ENCODE assay signal across 30 cellular contexts in the genomic region with DNA sequence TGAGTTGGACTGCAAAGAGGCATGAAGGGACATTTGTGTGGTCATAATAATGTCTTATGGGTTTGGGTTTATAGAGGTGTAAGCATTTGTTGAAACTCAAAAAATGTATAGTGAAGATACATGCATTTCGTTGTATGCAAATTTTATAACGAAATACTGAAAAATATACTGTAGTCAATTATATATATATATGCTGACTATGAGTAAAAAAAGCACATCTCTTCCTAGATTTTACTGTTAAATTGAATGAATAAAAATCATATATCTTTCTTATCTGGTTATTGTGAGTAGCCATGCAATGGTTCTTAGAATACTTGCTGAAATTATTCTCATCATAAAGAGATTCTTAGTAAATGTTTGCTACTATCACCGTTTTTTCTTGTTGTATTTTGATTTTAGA. TPM values are rescaled to one million over a fixed set of nuclear protein-coding genes. Genes with fewer than 3 reads are reported as not detected.
DNase-seq lines count a peak whose midpoint lies in the region; ATAC-seq, FAIRE-seq and TF ChIP-seq lines count a peak whose summit lies in the region.
"Had no signal": no experiment of that assay in that cellular context is flagged by ENCODE, and none has a peak within 500 bp of the region (broad histone marks: within the 10 kb centered on the region; RNA-seq: fewer than 3 reads in every experiment).

No MANE protein-coding gene starts in this region.

- H3K9me3 ChIP-seq in HepG2 (ENCODE audit: low read length) = peaks cover 9% of the 10 kb centered on the region
- no peaks in the 10 kb centered on the region for H3K9me3 ChIP-seq in right lobe of liver
- H3K9me3 ChIP-seq in K562 (replicated peaks; ENCODE audit: control insufficient read depth, insufficient read depth, low read depth, low read length) = no peaks in the 10 kb centered on the region
- no peaks in the 10 kb centered on the region for H3K9me3 ChIP-seq in T-helper 17 cell (ENCODE audit: control insufficient read depth, low read length, poor library complexity, severe bottlenecking)
- H3K9me3 ChIP-seq: BE2C had no signal

- H3K79me2 ChIP-seq in HepG2 (ENCODE audit: insufficient read depth, low read length) (no peaks in the 10 kb centered on the region), K562 (ENCODE audit: control insufficient read depth, insufficient read depth, low read length) (no peaks in the 10 kb centered on the region)

- H3K36me3 Mint-ChIP-seq in T-helper 17 cell (ENCODE audit: low read depth) = no peaks in the 10 kb centered on the region
- H3K36me3 Mint-ChIP-seq: CD14-positive monocyte; CD4-positive, alpha-beta memory T cell; CD4-positive, CD25-positive, alpha-beta regulatory T cell; CD8-positive, alpha-beta memory T cell had no signal

- no peak for TF ChIP-seq POLR2A in HepG2 (IDR thresholded peaks at IDR 0.05; ENCODE audit: insufficient read depth in 1 of 2, low read depth in 2 of 2, low read length in 2 of 2)
- no peak for TF ChIP-seq POLR2A in right lobe of liver (IDR thresholded peaks at IDR 0.05)
- TF ChIP-seq POLR2A in K562 (conservative IDR thresholded peaks at IDR 0.05) = no peak

- H3K4me3 ChIP-seq in HepG2 (replicated peaks in 1 of 3; ENCODE audit: insufficient read depth in 1 of 3, low read depth in 2 of 3, low read length in 3 of 3) (no peak overlapping the region), right lobe of liver (no peak overlapping the region), K562 (no peak overlapping the region)
- H3K4me3 ChIP-seq: BLaER1, GM12878 had no signal

- CTCF ChIA-PET in HepG2 (lab: Yijun Ruan, JAX; ENCODE audit: low intra/inter-chr PET ratio, low total read pairs) = no interaction called here
- CTCF ChIA-PET in K562 (lab: Yijun Ruan, JAX; ENCODE audit: low intra/inter-chr PET ratio) = no interaction called here

- FAIRE-seq in HepG2 (lab: Jason Lieb, UNC) (no peak), K562 (lab: Jason Lieb, UNC) (no peak)
- FAIRE-seq: GM12878, GM12892, GM18507 had no signal

- H3K36me3 ChIP-seq in HepG2 (replicated peaks in 1 of 2; ENCODE audit: control insufficient read depth in 1 of 2, insufficient read depth in 2 of 2, low read length in 2 of 2) (no peaks in the 10 kb centered on the region), right lobe of liver (no peaks in the 10 kb centered on the region), K562 (ENCODE audit: control insufficient read depth, insufficient read depth, low read length) (no peaks in the 10 kb centered on the region)
- H3K36me3 ChIP-seq: BE2C, BLaER1 had no signal

- POLR2A ChIA-PET in HepG2 (lab: Yijun Ruan, JAX) = no interaction called here
- POLR2A ChIA-PET in K562 (lab: Yijun Ruan, JAX) = no interaction called here

- no peak overlapping the region for H3K27ac Mint-ChIP-seq in T-helper 17 cell
- H3K27ac Mint-ChIP-seq: CD14-positive monocyte; CD4-positive, alpha-beta memory T cell; CD4-positive, CD25-positive, alpha-beta regulatory T cell; CD8-positive, alpha-beta memory T cell had no signal

- in situ Hi-C loops in HepG2 (cut with HindIII; ENCODE audit: extremely low pct_ligation_motif_present, low pct_unique_long_range_greater_than_20kb) (no loop called here), K562 (cut with MboI) (no loop called here)

- TF ChIP-seq RAD21 in HepG2 (CRISPR knock-in tag; IDR thresholded peaks at IDR 0.05) = no peak
- TF ChIP-seq RAD21 in K562 (CRISPR knock-in tag; conservative IDR thresholded peaks at IDR 0.05 in 1 of 2, IDR thresholded peaks at IDR 0.05 in 1 of 2) = no peak

- H3K4me2 ChIP-seq in HepG2 (ENCODE audit: low read depth, low read length) = no peak overlapping the region
- no peak overlapping the region for H3K4me2 ChIP-seq in K562 (ENCODE audit: insufficient read depth, low read length)
- H3K4me2 ChIP-seq: BLaER1 had no signal

- no peaks in the 10 kb centered on the region for H4K20me1 ChIP-seq in HepG2 (ENCODE audit: insufficient read depth, low read length)
- H4K20me1 ChIP-seq in K562 (replicated peaks; ENCODE audit: control insufficient read depth, insufficient read depth, low read length) = no peaks in the 10 kb centered on the region
- H4K20me1 ChIP-seq: BLaER1 had no signal

- H2AFZ ChIP-seq in HepG2 (ENCODE audit: low read length) = no peak overlapping the region
- no peak overlapping the region for H2AFZ ChIP-seq in K562 (ENCODE audit: low read depth, low read length)

- H3K27me3 Mint-ChIP-seq in T-helper 17 cell = no peaks in the 10 kb centered on the region
- H3K27me3 Mint-ChIP-seq: CD4-positive, alpha-beta memory T cell; CD4-positive, CD25-positive, alpha-beta regulatory T cell had no signal

- H3K27me3 ChIP-seq in HepG2 (ENCODE audit: control insufficient read depth in 1 of 2, insufficient read depth in 2 of 2, low read length in 2 of 2) (no peaks in the 10 kb centered on the region), right lobe of liver (no peaks in the 10 kb centered on the region), K562 (ENCODE audit: control insufficient read depth in 2 of 2, insufficient read depth in 2 of 2, low read length in 2 of 2) (no peaks in the 10 kb centered on the region)
- H3K27me3 ChIP-seq: BE2C, BLaER1 had no signal

- TF ChIP-seq EP300 in HepG2 (IDR thresholded peaks at IDR 0.05; ENCODE audit: low read depth in 2 of 2, low read length in 2 of 2) = no peak
- no peak for TF ChIP-seq EP300 in HepG2 (CRISPR knock-in tag; IDR thresholded peaks at IDR 0.05; ENCODE audit: borderline replicate concordance)
- TF ChIP-seq EP300 in K562 (IDR thresholded peaks at IDR 0.05; ENCODE audit: low read length) = no peak

- intact Hi-C loops in HepG2 (cut with micrococcal nuclease; ENCODE audit: unreplicated experiment) = no loop called here
- intact Hi-C loops in right lobe of liver (cut with DNase I) = no loop called here
- intact Hi-C loops in K562 (cut with micrococcal nuclease) = no loop called here

- no peak overlapping the region for H3K27ac ChIP-seq in HepG2 (ENCODE audit: extremely low read length, insufficient read depth, low read length)
- no peak overlapping the region for H3K27ac ChIP-seq in right lobe of liver
- H3K27ac ChIP-seq in K562 (ENCODE audit: extremely low read depth, low read depth, low read length) = no peak overlapping the region
- H3K27ac ChIP-seq: 22Rv1, BLaER1 had no signal

- H3K4me3 Mint-ChIP-seq in T-helper 17 cell = no peak overlapping the region
- H3K4me3 Mint-ChIP-seq: CD14-positive monocyte; CD4-positive, alpha-beta memory T cell; CD4-positive, CD25-positive, alpha-beta regulatory T cell; CD8-positive, alpha-beta memory T cell had no signal

- BruUV-seq in HepG2 (replicated peaks; lab: Mats Ljungman, UMichigan) (no TSS peak), K562 (replicated peaks; lab: Mats Ljungman, UMichigan) (no TSS peak)

- DNase-seq in HepG2 (ENCODE audit: low spot score) = no peak
- DNase-seq in right lobe of liver = no peak
- no peak for DNase-seq in K562 (ENCODE audit: extremely low read depth in 1 of 4, low spot score in 3 of 4)
- no peak for DNase-seq in NCI-H2171 treated with DMSO at 0.1 percent for 48 hours (lab: John Stamatoyannopoulos, UW)
- DNase-seq in T-helper 17 cell = no peak
- DNase-seq: ACHN; BE2C; C1 segment of cervical spinal cord; CD4-positive, alpha-beta memory T cell; CD4-positive, CD25-positive, alpha-beta regulatory T cell; CD8-positive, alpha-beta memory T cell; COR-L47; DMS 273 treated with DMSO at 0.1 percent for 48 hours; DMS153; DMS53; DMS79; DND-41; EL; GDM1 had no signal

- whole genome bisulfite sequencing in HepG2 (ENCODE audit: low lambda C conversion rate) = 84% methylated on average over 3 of the region's 3 CpGs
- 61% methylated on average over 3 of the region's 3 CpGs for WGBS in right lobe of liver (ENCODE audit: insufficient coverage, low coverage, low lambda C conversion rate, missing lambda C conversion rate)
- WGBS in K562 (ENCODE audit: insufficient coverage, low coverage, missing lambda C conversion rate) = 5% methylated on average over 3 of the region's 3 CpGs

- TF ChIP-seq CTCF in HepG2 (CRISPR knock-in tag; IDR thresholded peaks at IDR 0.05) = no peak
- TF ChIP-seq CTCF in right lobe of liver (IDR thresholded peaks at IDR 0.05) = no peak
- no peak for TF ChIP-seq CTCF in K562 (IDR thresholded peaks at IDR 0.05 in 2 of 3, conservative IDR thresholded peaks at IDR 0.05 in 1 of 3; ENCODE audit: insufficient read depth in 2 of 3, low read depth in 1 of 3, low read length in 3 of 3)

- ATAC-seq in HepG2 (no peak), right lobe of liver (no peak), K562 (no peak), T-helper 17 cell (no peak)
- ATAC-seq: GM12878 had no signal

- no peak overlapping the region for H3K9ac ChIP-seq in HepG2 (ENCODE audit: insufficient read depth, low read depth, low read length)
- no peak overlapping the region for H3K9ac ChIP-seq in K562 (ENCODE audit: insufficient read depth in 1 of 2, low read depth in 2 of 2, low read length in 2 of 2)
- H3K9ac ChIP-seq: BLaER1 had no signal

- no peaks in the 10 kb centered on the region for H3K4me1 Mint-ChIP-seq in T-helper 17 cell
- H3K4me1 Mint-ChIP-seq: CD14-positive monocyte; CD4-positive, alpha-beta memory T cell; CD4-positive, CD25-positive, alpha-beta regulatory T cell; CD8-positive, alpha-beta memory T cell had no signal

- no peaks in the 10 kb centered on the region for H3K9me1 ChIP-seq in K562 (ENCODE audit: control insufficient read depth, insufficient read depth, low read length)

- H3K4me1 ChIP-seq in HepG2 (ENCODE audit: insufficient read depth, low read length) (no peaks in the 10 kb centered on the region; the same call in 1 of the 2 replicates), right lobe of liver (no peaks in the 10 kb centered on the region), K562 (replicated peaks in 1 of 2; ENCODE audit: control insufficient read depth in 2 of 2, insufficient read depth in 2 of 2, low read length in 2 of 2) (no peaks in the 10 kb centered on the region)
- H3K4me1 ChIP-seq: BE2C, BLaER1 had no signal

RNA-seq across cellular contexts. Expression of a gene that starts 34.5 kb away (rescaled TPM):
- 97.8 and 148 TPM in 2 replicates for total RNA-seq in HepG2 (2016; rRNA removed; fragmentation: Illumina TruSeq; extraction: Trizol)
- 15.3 and 17.7 TPM in 2 replicates for total RNA-seq in HepG2 (2016; cell fraction: cytosol; rRNA removed; fragmentation: Illumina TruSeq; extraction: Trizol; ENCODE audit: low read depth)
- 92.7 and 152 TPM in 2 replicates for total RNA-seq in HepG2 (2016; cell fraction: insoluble cytoplasmic fraction; rRNA removed; fragmentation: Illumina TruSeq; extraction: Trizol)
- total RNA-seq in HepG2 (2016; cell fraction: membrane; rRNA removed; fragmentation: Illumina TruSeq; extraction: Trizol) = 26.7 and 33.6 TPM in 2 replicates
- 153 and 169 TPM in 2 replicates for total RNA-seq in HepG2 (2016; cell fraction: nucleus; rRNA removed; fragmentation: Illumina TruSeq; extraction: Trizol)
- 91.0 and 107 TPM in 2 replicates for polyA plus RNA-seq in HepG2 (2011; rRNA removed)
- 39.2 and 66.4 TPM in 2 replicates for polyA plus RNA-seq in HepG2 (2011; cell fraction: cytosol; rRNA removed)
- 19.4 and 24.1 TPM in 2 replicates for polyA plus RNA-seq in HepG2 (2011; cell fraction: nucleus; rRNA removed)
- polyA plus RNA-seq in HepG2 (2012) = 80.3 and 161 TPM in 2 replicates
- 11.1 and 12.7 TPM in 2 replicates for polyA plus RNA-seq in HepG2 (2016; cell fraction: cytosol; fragmentation: Illumina TruSeq; extraction: Trizol; ENCODE audit: low read depth)
- polyA plus RNA-seq in HepG2 (2016; cell fraction: insoluble cytoplasmic fraction; fragmentation: Illumina TruSeq; extraction: Trizol; ENCODE audit: low read depth) = 69.0 and 73.3 TPM in 2 replicates
- polyA plus RNA-seq in HepG2 (2016; cell fraction: membrane; fragmentation: Illumina TruSeq; extraction: Trizol; ENCODE audit: low read depth) = 16.2 and 17.4 TPM in 2 replicates
- polyA plus RNA-seq in HepG2 (2016; cell fraction: nucleus; fragmentation: Illumina TruSeq; extraction: Trizol; ENCODE audit: insufficient read depth, low read depth) = 140 and 147 TPM in 2 replicates
- polyA minus RNA-seq in HepG2 (2011; rRNA and poly(A)+ RNA removed; ENCODE audit: low replicate concordance) = 30.3 TPM in 1 of 2 replicates, not detected in the other
- polyA minus RNA-seq in HepG2 (2011; cell fraction: cytosol; rRNA and poly(A)+ RNA removed) = 54.0 and 68.5 TPM in 2 replicates
- 109 and 125 TPM in 2 replicates for polyA minus RNA-seq in HepG2 (2011; cell fraction: nucleus; rRNA and poly(A)+ RNA removed)
- 100 to 1,000 TPM in 4 of 6 experiments, 10 to 100 TPM in 2; 23.0 to 588 (median 201) TPM for total RNA-seq in right lobe of liver
- total RNA-seq in K562 (2011; cell fraction: chromatin; rRNA removed; ENCODE audit: low replicate concordance) = not detected in 2 replicates
- total RNA-seq in K562 (2011; cell fraction: nucleolus; rRNA removed) = not detected in 2 replicates
- not detected in 2 replicates for total RNA-seq in K562 (2011; cell fraction: nucleoplasm; rRNA removed)
- not detected in 2 replicates for total RNA-seq in K562 (2014; rRNA removed)
- total RNA-seq in K562 (2014; rRNA removed; fragmentation: Illumina TruSeq; extraction: Trizol) = not detected in 2 replicates
- total RNA-seq in K562 (2015; rRNA removed; fragmentation: Illumina TruSeq; extraction: Trizol) = not detected in 2 replicates
- 0.16 and 0.18 TPM in 2 replicates for total RNA-seq in K562 (2021)
- polyA plus RNA-seq in K562 (2011; rRNA removed) = not detected in 2 replicates
- not detected in 2 replicates for polyA plus RNA-seq in K562 (2011; cell fraction: cytosol; rRNA removed)
- not detected in 2 replicates for polyA plus RNA-seq in K562 (2011; cell fraction: nucleus; rRNA removed)
- not detected in 2 replicates for polyA plus RNA-seq in K562 (2012)
- polyA plus RNA-seq in K562 (2014; fragmentation: Illumina TruSeq; extraction: Trizol) = not detected in 2 replicates
- not detected for polyA plus RNA-seq in K562 (2014; fragmentation: Nextera tagmentation; extraction: Ambion mirVana)
- not detected in 2 replicates for polyA plus RNA-seq in K562 (2014; rRNA removed)
- not detected in 2 replicates for polyA minus RNA-seq in K562 (2011; rRNA and poly(A)+ RNA removed)
- polyA minus RNA-seq in K562 (2011; cell fraction: cytosol; rRNA and poly(A)+ RNA removed) = not detected in 2 replicates
- polyA minus RNA-seq in K562 (2011; cell fraction: nucleus; rRNA and poly(A)+ RNA removed) = not detected in 2 replicates
- total RNA-seq in T-helper 17 cell = not detected
- total RNA-seq: A172; A673; CD4-positive, alpha-beta memory T cell; CD4-positive, CD25-positive, alpha-beta regulatory T cell; CD8-positive, alpha-beta memory T cell; Daoy; G401; GM12878 had no signal
- polyA plus RNA-seq: AG04450; CD14-positive monocyte; CD4-positive, alpha-beta memory T cell; CD4-positive, CD25-positive, alpha-beta regulatory T cell; CD8-positive, alpha-beta memory T cell; GM12878 had no signal

Comparison
In these comparisons a context has a peak if more than half of its experiments do, and no peak if none do; other contexts are left out.
1. RNA of a gene that starts 34.5 kb away (total RNA-seq): 23.0 to 588 TPM in right lobe of liver and 15.3 to 169 TPM in HepG2; 0.16 to 0.18 TPM in K562 and not detected in T-helper 17 cell; every median in the first group is over 10 times any median in the second.